10 cellular contexts compared by ENCODE assay signal in genomic region chrX:47662144-47662657, GRCh38. TPM values are rescaled to one million over a fixed set of nuclear protein-coding genes. Genes with fewer than 3 reads are reported as not detected.
DNase-seq lines count a peak whose midpoint lies in the region; ATAC-seq and TF ChIP-seq lines count a peak whose summit lies in the region.
"Had no signal": no experiment of that assay in that cellular context is flagged by ENCODE, and none has a peak within 500 bp of the region (broad histone marks: within the 10 kb centered on the region; RNA-seq: fewer than 3 reads in every experiment).

No MANE protein-coding gene starts in this region.

- TF ChIP-seq CTCF in PC-3 (conservative IDR thresholded peaks at IDR 0.05; ENCODE audit: low read depth, low read length) = no peak
- TF ChIP-seq CTCF in left lung (IDR thresholded peaks at IDR 0.05) = no peak

- ATAC-seq in PC-3 (peak; percentile 8; the same call in 1 of the 2 replicates), left lung (no peak), GM21528 (IDR thresholded peaks at IDR 0.05; ENCODE audit: low FRiP score, unreplicated experiment) (no peak)
- ATAC-seq: body of pancreas had no signal

- H3F3A ChIP-seq in PC-3 (ENCODE audit: low read length, unreplicated experiment) = no peaks in the 10 kb centered on the region

- H3K36me3 ChIP-seq in PC-3 (ENCODE audit: low read depth, low read length) (no peaks in the 10 kb centered on the region), left lung (peaks cover 0 to 5% of the 10 kb centered on the region in 2 donors)

- H3K9me3 ChIP-seq in PC-3 (ENCODE audit: low read length) (no peaks in the 10 kb centered on the region), left lung (no peaks in the 10 kb centered on the region)
- H3K9me3 ChIP-seq: body of pancreas, left ventricle myocardium inferior had no signal

- H2AFZ ChIP-seq in PC-3 (ENCODE audit: low read length) = no peak overlapping the region

- H3K4me3 ChIP-seq in PC-3 (ENCODE audit: low read length) = no peak overlapping the region
- no peak overlapping the region for H3K4me3 ChIP-seq in skeletal muscle cell (ENCODE audit: low read depth, low read length)
- no peak overlapping the region for H3K4me3 ChIP-seq in left lung
- H3K4me3 ChIP-seq: body of pancreas, left ventricle myocardium inferior had no signal

- intact Hi-C loops in PC-3 (cut with micrococcal nuclease) (no loop called here), left lung (cut with DNase I) (no loop called here)

- BruUV-seq in PC-3 (replicated peaks; lab: Mats Ljungman, UMichigan) = no TSS peak

- H3K27me3 ChIP-seq in PC-3 (ENCODE audit: low read length) (no peaks in the 10 kb centered on the region), left lung (no peaks in the 10 kb centered on the region)
- H3K27me3 ChIP-seq: body of pancreas had no signal

- H3K4me2 ChIP-seq in PC-3 (ENCODE audit: low read length) = 0 out of 2 replicates have a peak overlapping the region, but pooled peaks have one; percentile 10

- H3K4me1 ChIP-seq in PC-3 (ENCODE audit: insufficient read depth, low read length) (peaks cover 15% of the 10 kb centered on the region), left lung (peaks cover 0 to 5% of the 10 kb centered on the region in 2 donors)
- H3K4me1 ChIP-seq: body of pancreas had no signal

- H3K9ac ChIP-seq in PC-3 (ENCODE audit: low read length) = no peak overlapping the region

- H3K27ac ChIP-seq in PC-3 (ENCODE audit: low read length) = 0 out of 2 replicates have a peak overlapping the region, but pooled peaks have one; percentile 9
- H3K27ac ChIP-seq in angular gyrus (ENCODE audit: low read depth, low read length) = peak overlapping the region; percentile 16
- H3K27ac ChIP-seq in left lung = peak overlapping the region in 1 of 2 donors; percentile 23
- H3K27ac ChIP-seq: body of pancreas, left ventricle myocardium inferior had no signal

- POLR2A ChIA-PET in PC-3 (lab: Charles Lee; ENCODE audit: unreplicated experiment) = no interaction called here

- DNase-seq in Caki2 (ENCODE audit: low read depth) = peak; percentile 78
- DNase-seq in PC-3 = peak; percentile 63
- peak; percentile 90 for DNase-seq in skeletal muscle cell (ENCODE audit: low read depth)
- DNase-seq in D341Med (ENCODE audit: low spot score) = no peak
- no peak for DNase-seq in left lung
- no peak for DNase-seq in NCI-H524 treated with DMSO at 0.1 percent for 48 hours (lab: John Stamatoyannopoulos, UW)
- DNase-seq: left ventricle myocardium inferior had no signal

- H3K79me2 ChIP-seq in PC-3 (ENCODE audit: low read length) = peaks cover 12% of the 10 kb centered on the region

- no peaks in the 10 kb centered on the region for H3K9me2 ChIP-seq in PC-3 (replicated peaks; ENCODE audit: low read length)

- H4K20me1 ChIP-seq in PC-3 (ENCODE audit: low read length) = no peaks in the 10 kb centered on the region

- CTCF ChIA-PET in PC-3 (lab: Charles Lee) = no interaction called here

- in situ Hi-C loops in Caki2 (cut with HindIII; ENCODE audit: low pct_unique_long_range_greater_than_20kb, low sequenced_read_pairs) = no loop called here

RNA-seq across cellular contexts. Expression of gene UXT, which starts 3.2 kb away (rescaled TPM):
- 97.3 and 210 TPM in 2 replicates for total RNA-seq in Caki2 (2014; rRNA removed; shearing (Covaris generic); ENCODE audit: low replicate concordance)
- total RNA-seq in PC-3 (2014; rRNA removed) (143 and 144 TPM in 2 replicates), left lung (100 to 1,000 TPM in 1 of 2 donors, 10 to 100 TPM in 1; 77.9 to 104 TPM)

RNA-seq across cellular contexts. Expression of gene ELK1, which starts 11.8 kb away (rescaled TPM):
- total RNA-seq in Caki2 (2014; rRNA removed; shearing (Covaris generic); ENCODE audit: low replicate concordance) = 28.1 and 28.9 TPM in 2 replicates
- total RNA-seq in PC-3 (2014; rRNA removed) (59.0 and 63.1 TPM in 2 replicates), left lung (10 to 100 TPM; 28.2 to 35.2 TPM)

RNA-seq across cellular contexts. Expression of gene CFP, which starts 32.5 kb away (rescaled TPM):
- not detected in 2 replicates for total RNA-seq in Caki2 (2014; rRNA removed; shearing (Covaris generic); ENCODE audit: low replicate concordance)
- total RNA-seq in PC-3 (2014; rRNA removed) = 0.12 and 1.9 TPM in 2 replicates
- 10 to 100 TPM in 1 of 2 donors, 1 to 10 TPM in 1; 7.6 to 25.4 TPM for total RNA-seq in left lung

RNA-seq across cellular contexts. Expression of gene SYN1, which starts 42.5 kb away (rescaled TPM):
- not detected in 2 replicates for total RNA-seq in Caki2 (2014; rRNA removed; shearing (Covaris generic); ENCODE audit: low replicate concordance)
- total RNA-seq in PC-3 (2014; rRNA removed) (not detected in 2 replicates), left lung (1 to 10 TPM; 1.0 to 1.6 TPM)

Comparison
In these comparisons a context has a peak if more than half of its experiments do, and no peak if none do; other contexts are left out.
1. DNase-seq: peak in Caki2 (single experiment), PC-3 (single experiment) and skeletal muscle cell (single experiment); none in D341Med (single experiment), left lung (0 of 2) and NCI-H524 treated with DMSO at 0.1 percent for 48 hours (single experiment).